In the genomic region with DNA sequence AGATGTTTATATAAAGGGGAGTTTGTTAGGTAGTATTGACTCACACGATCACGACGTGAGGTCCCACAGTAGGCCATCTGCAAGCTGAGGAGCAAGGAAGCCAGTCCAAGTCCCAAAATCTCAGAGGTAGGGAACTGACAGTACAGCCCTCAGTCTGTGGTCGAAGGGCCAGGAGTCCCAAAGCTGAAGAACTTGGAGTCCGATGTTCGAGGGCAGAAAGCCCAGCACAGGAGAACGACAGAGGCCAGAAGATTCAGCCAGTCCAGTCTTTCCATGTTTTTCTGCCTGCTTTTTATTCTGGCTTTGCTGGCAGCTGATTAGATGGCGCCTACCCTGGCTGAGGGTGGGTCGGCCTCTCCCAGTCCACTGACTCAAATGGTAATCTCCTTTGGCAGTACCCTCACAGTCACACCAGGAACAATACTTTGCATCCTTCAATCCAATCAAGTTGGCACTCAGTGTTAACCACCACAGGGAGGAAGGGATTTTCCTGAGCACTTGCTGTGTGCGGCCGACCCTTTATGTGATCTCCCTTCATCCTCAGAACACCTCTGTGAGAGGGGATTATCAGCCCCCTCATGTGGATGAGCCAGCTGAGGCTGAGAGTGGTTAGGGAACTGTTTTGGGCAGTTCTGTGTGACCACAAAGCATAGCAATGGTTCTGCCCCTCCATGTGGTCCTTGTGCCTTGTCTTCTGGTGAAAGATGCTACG, we compare ENCODE assay signal across 20 cellular contexts.
"Had no signal": no experiment of that assay in that cellular context is flagged by ENCODE, and none has a peak within 500 bp of the region (broad histone marks: within the 10 kb centered on the region; RNA-seq: fewer than 3 reads in every experiment).

No MANE protein-coding gene starts in this region.

- H3K9me3 ChIP-seq: left lung, prostate gland, sigmoid colon, thyroid gland had no signal

- H3K27me3 ChIP-seq: cardiac muscle cell, left lung, sigmoid colon, thyroid gland had no signal

- H3K27ac ChIP-seq: cardiac muscle cell, epithelial cell of prostate, prostate gland, thyroid gland had no signal

- H3K36me3 ChIP-seq: cardiac muscle cell, left lung, prostate gland, sigmoid colon, thyroid gland had no signal

- ATAC-seq: left lung; SK-N-SH treated with all-trans-retinoic acid at 6 μM for 48 hours; stimulated activated memory B cell treated with anti-CD40 and anti-IgM and Interleukin-4, amounts not matched to agents 10 μg/mL and 1 μg/mL and 100 μg/mL, for 72 hours; T-cell had no signal

- H3K4me3 ChIP-seq: cardiac muscle cell, left lung, prostate gland, sigmoid colon, thyroid gland had no signal

- DNase-seq: activated CD4-positive, alpha-beta memory T cell treated with anti-CD3 and anti-CD28 coated beads, Interleukin-2, amount 10 ng/mL, durations not matched to agents 7 days and 5 days; activated CD4-positive, alpha-beta T cell treated with anti-CD3 and anti-CD28 coated beads for 48 hours; activated CD4-positive, CD25-positive, alpha-beta regulatory T cell; activated CD8-positive, alpha-beta memory T cell treated with anti-CD3 and anti-CD28 coated beads, Interleukin-2, amount 50 U/mL, for 48 hours; activated effector memory CD4-positive, alpha-beta T cell treated with Interleukin-2 at 50 U/mL for 16 hours; activated T-cell treated with anti-CD3 and anti-CD28 coated beads, Interleukin-2, amount 50 U/mL, for 48 hours; endodermal cell; foreskin fibroblast; glutamatergic neuron; left lung; sigmoid colon; stimulated activated CD4-positive, alpha-beta T cell treated with anti-CD3 and anti-CD28 coated beads, Interleukin-4, amount 100 ng/mL, for 4 hours; T-cell; T-helper 9 cell; thyroid gland had no signal
